In genomic region chr1:35642472-35642955, GRCh38 we compare ENCODE assay signal across 8 cellular contexts. TPM values are rescaled to one million over a fixed set of nuclear protein-coding genes. Genes with fewer than 3 reads are reported as not detected.
A peak's percentile ranks its signal among the peaks of the same experiment; 100 is the strongest.
DNase-seq lines count a peak whose midpoint lies in the region; ATAC-seq and TF ChIP-seq lines count a peak whose summit lies in the region.

No MANE protein-coding gene starts in this region.

- peaks cover 33 to 43% (median 35%) of the 10 kb centered on the region in 3 donors for H3K4me1 Mint-ChIP-seq in T-cell

- peak overlapping the region; percentile 97 to 100 (median 100) for H3K4me3 Mint-ChIP-seq in T-cell

- POLR2A ChIA-PET in T-cell (lab: Charles Lee) = interaction anchor here in 1 of 2 donors (0.6 kb wide), 1 partner anchor 232 kb away, joined by 3 read pairs; no protein-coding TSS in a partner anchor

- intact Hi-C loops in spleen (cut with DNase I; ENCODE audit: low total_unique reads) = no loop called here

- TF ChIP-seq POLR2A in spleen (IDR thresholded peaks at IDR 0.05) = no peak

- H3K27me3 Mint-ChIP-seq in T-cell = peaks cover 21 to 24% of the 10 kb centered on the region in 2 donors

- no peaks in the 10 kb centered on the region for H3K36me3 ChIP-seq in spleen

- ATAC-seq in T-cell (replicated peaks in 1 of 4) = no peak
- no peak for ATAC-seq in HG03469 (IDR thresholded peaks at IDR 0.05; ENCODE audit: unreplicated experiment)

- peaks cover 31 to 44% (median 39%) of the 10 kb centered on the region in 6 donors for H3K4me1 ChIP-seq in spleen

- CTCF ChIA-PET in T-cell (lab: Charles Lee) = interaction anchor here in 1 of 2 donors (0.9 kb wide), 1 partner anchor 87 kb away, joined by 5 read pairs; no protein-coding TSS in a partner anchor

- no peaks in the 10 kb centered on the region for H3K9me3 Mint-ChIP-seq in T-cell

- H3K4me3 ChIP-seq in fibroblast of mammary gland (ENCODE audit: control insufficient read depth, low read depth, low read length) (peak overlapping the region; percentile 82), spleen (peak overlapping the region; percentile 78 to 97 (median 86))

- H3K36me3 Mint-ChIP-seq in T-cell = no peaks in the 10 kb centered on the region

- H3K27ac ChIP-seq in spleen = peak overlapping the region in 6 of 8 donors; percentile 88 to 92 (median 90)

- DNase-seq in activated CD4-positive, alpha-beta T cell treated with anti-CD3 and anti-CD28 coated beads for 48 hours = peak; percentile 40
- DNase-seq in activated CD4-positive, alpha-beta T cell treated with anti-CD3 and anti-CD28 coated beads for 4 hours = no peak
- DNase-seq in T-cell (peak in 1 of 34 experiments; percentile 1), fibroblast of mammary gland (ENCODE audit: low read depth) (no peak), spleen (no peak), NCI-H2029 (lab: John Stamatoyannopoulos, UW) (no peak), islet precursor cell (no peak)

- H3K27me3 ChIP-seq in spleen (replicated peaks in 1 of 7) = peaks cover 0 to 37% (median 0%) of the 10 kb centered on the region in 7 donors

- TF ChIP-seq CTCF in fibroblast of mammary gland (conservative IDR thresholded peaks at IDR 0.05; ENCODE audit: control insufficient read depth, insufficient read depth, low read depth, low read length) (no peak), spleen (IDR thresholded peaks at IDR 0.05 in 8 of 11, conservative IDR thresholded peaks at IDR 0.05 in 3 of 11) (no peak)

- WGBS in spleen, 5 donors = 33 to 56% (median 41%) methylated on average over 14 of the region's 14 CpGs

- H3K27ac Mint-ChIP-seq in T-cell = peak overlapping the region; percentile 98 to 99

- H3K9me3 ChIP-seq in spleen = no peaks in the 10 kb centered on the region

RNA-seq across cellular contexts. Expression of gene PSMB2, which starts 1.2 kb away (rescaled TPM):
- total RNA-seq in T-cell = 10 to 100 TPM; 26.3 to 37.7 (median 27.1) TPM
- total RNA-seq in spleen = 10 to 100 TPM; 32.1 to 49.2 (median 45.5) TPM
- polyA plus RNA-seq in spleen = 10 to 100 TPM; 20.7 to 48.2 (median 37.4) TPM
